In genomic region chr18:54531402-54532065, GRCh38 we compare ENCODE assay signal across 34 cellular contexts. TPM values are rescaled to one million over a fixed set of nuclear protein-coding genes. Genes with fewer than 3 reads are reported as not detected.
DNase-seq lines count a peak whose midpoint lies in the region; ATAC-seq and TF ChIP-seq lines count a peak whose summit lies in the region.
"Had no signal": no experiment of that assay in that cellular context is flagged by ENCODE, and none has a peak within 500 bp of the region (broad histone marks: within the 10 kb centered on the region; RNA-seq: fewer than 3 reads in every experiment).

No MANE protein-coding gene starts in this region.

- H3K9ac ChIP-seq in Karpas-422 (ENCODE audit: low read length): peak overlapping the region; percentile 34
- no peak overlapping the region for H3K9ac ChIP-seq in mesendoderm (ENCODE audit: low read length)

- H4K20me1 ChIP-seq in Karpas-422 (ENCODE audit: insufficient read depth, low read depth, low read length): no peaks in the 10 kb centered on the region

- no peaks in the 10 kb centered on the region for H3K27me3 ChIP-seq in Karpas-422 (ENCODE audit: low read length)
- no peaks in the 10 kb centered on the region for H3K27me3 ChIP-seq in foreskin keratinocyte
- no peaks in the 10 kb centered on the region for H3K27me3 ChIP-seq in mesendoderm (ENCODE audit: insufficient read depth, low read length, poor library complexity)
- H3K27me3 ChIP-seq: Peyer's patch, transverse colon had no signal

- H3K9me2 ChIP-seq in Karpas-422 (replicated peaks; ENCODE audit: insufficient read depth, low read length): no peaks in the 10 kb centered on the region

- H2AFZ ChIP-seq in Karpas-422 (ENCODE audit: low read length): peak overlapping the region; percentile 12; the same call in 1 of the 2 replicates

- H3K9me3 ChIP-seq in Karpas-422 (ENCODE audit: low read length): no peaks in the 10 kb centered on the region; the same call in 1 of the 2 replicates
- H3K9me3 ChIP-seq: Peyer's patch, transverse colon had no signal

- ATAC-seq in foreskin keratinocyte (no peak), HG03139 (IDR thresholded peaks at IDR 0.05; ENCODE audit: unreplicated experiment) (no peak)
- ATAC-seq: naive thymus-derived CD8-positive, alpha-beta T cell had no signal

- H3K4me3 ChIP-seq in Karpas-422 (ENCODE audit: low read length) (peak overlapping the region; percentile 7; the same call in 1 of the 2 replicates), mesendoderm (ENCODE audit: low read length) (no peak overlapping the region)
- H3K4me3 ChIP-seq: left ventricle myocardium inferior, Peyer's patch, skin epidermis, transverse colon had no signal

- H3K36me3 ChIP-seq in Karpas-422 (ENCODE audit: insufficient read depth, low read length) (no peaks in the 10 kb centered on the region), mesendoderm (ENCODE audit: control insufficient read depth, insufficient read depth, low read length) (no peaks in the 10 kb centered on the region)
- H3K36me3 ChIP-seq: left ventricle myocardium inferior, Peyer's patch, transverse colon had no signal

- peak overlapping the region; percentile 76 for H3K27ac ChIP-seq in Karpas-422 (ENCODE audit: low read length)
- no peak overlapping the region for H3K27ac ChIP-seq in foreskin keratinocyte
- no peak overlapping the region for H3K27ac ChIP-seq in mesendoderm (ENCODE audit: low read depth, low read length)
- H3K27ac ChIP-seq: left ventricle myocardium inferior, Peyer's patch, skin epidermis, transverse colon had no signal

- no peaks in the 10 kb centered on the region for H3K79me1 ChIP-seq in mesendoderm (ENCODE audit: low read length)

- H2BK120ac ChIP-seq in mesendoderm (ENCODE audit: low read depth, low read length): no peak overlapping the region

- H3K4ac ChIP-seq in mesendoderm (ENCODE audit: low read depth, low read length): no peak overlapping the region

- H2AK5ac ChIP-seq in mesendoderm (ENCODE audit: low read length): no peak overlapping the region

- no CpG with 5 or more reads among the region's 4 CpGs for WGBS in mesendoderm (ENCODE audit: extremely low coverage, insufficient coverage, low lambda C conversion rate)

- H3K4me1 ChIP-seq in Karpas-422 (ENCODE audit: low read length) (peaks cover 45% of the 10 kb centered on the region), foreskin keratinocyte (no peaks in the 10 kb centered on the region), mesendoderm (ENCODE audit: control insufficient read depth, low read depth, low read length) (peaks cover 10% of the 10 kb centered on the region)
- H3K4me1 ChIP-seq: left ventricle myocardium inferior, Peyer's patch, transverse colon had no signal

- H3K23ac ChIP-seq in mesendoderm (ENCODE audit: low read length): peak overlapping the region; percentile 24

- H4K8ac ChIP-seq in mesendoderm (ENCODE audit: low read depth, low read length): no peak overlapping the region

- peak overlapping the region; percentile 38 for H3K4me2 ChIP-seq in Karpas-422 (ENCODE audit: low read depth, low read length, poor library complexity, severe bottlenecking)
- no peak overlapping the region for H3K4me2 ChIP-seq in mesendoderm (ENCODE audit: low read length)

- H3K79me2 ChIP-seq in Karpas-422 (ENCODE audit: low read length) (no peaks in the 10 kb centered on the region), mesendoderm (ENCODE audit: control insufficient read depth, insufficient read depth, low read length) (no peaks in the 10 kb centered on the region)

- no peak overlapping the region for H3K56ac ChIP-seq in mesendoderm (ENCODE audit: low read length)

- DNase-seq in ELF-1 (ENCODE audit: low read depth, low spot score): peak; percentile 44
- DNase-seq in Karpas-422: no peak
- DNase-seq in foreskin keratinocyte: peak; percentile 7 to 17
- DNase-seq in mesendoderm: peak; percentile 23
- no peak for DNase-seq in putamen (ENCODE audit: low spot score)
- DNase-seq in germinal center (ENCODE audit: low spot score): no peak
- DNase-seq in SHP77 (lab: John Stamatoyannopoulos, UW): no peak
- DNase-seq: activated B cell treated with CpG ODN at 0.5 μM for 24 hours; activated CD4-positive, alpha-beta T cell treated with anti-CD3 and anti-CD28 coated beads, Interleukin-2, amount 50 U/mL, for 48 hours; activated CD8-positive, alpha-beta memory T cell treated with anti-CD3 and anti-CD28 coated beads, Interleukin-2, amount 50 U/mL, for 4 hours; activated naive CD4-positive, alpha-beta T cell treated with anti-CD3 and anti-CD28 coated beads, Interleukin-2, amount 10 ng/mL, durations not matched to agents 7 days and 5 days; amniotic stem cell; COR-L47; DMS79 treated with DMSO at 0.1 percent for 48 hours; effector CD4-positive, alpha-beta T cell; HCEC 1CT; head of caudate nucleus; KBM-7; left ventricle myocardium inferior; naive thymus-derived CD8-positive, alpha-beta T cell; NCI-H1436 treated with DMSO at 0.1 percent for 48 hours; NCI-H2107; NCI-H510A; Peyer's patch; SW 1271; T1000; transverse colon had no signal

- no peak overlapping the region for H4K5ac ChIP-seq in mesendoderm (ENCODE audit: low read length)

- TF ChIP-seq CTCF in foreskin keratinocyte (conservative IDR thresholded peaks at IDR 0.05): no peak

- no peak overlapping the region for H2BK5ac ChIP-seq in mesendoderm (ENCODE audit: low read length)

- no peak overlapping the region for H2BK15ac ChIP-seq in mesendoderm (replicated peaks; ENCODE audit: low read depth)

- H3K18ac ChIP-seq in mesendoderm (ENCODE audit: low read length): no peak overlapping the region

RNA-seq across cellular contexts. Expression of gene DYNAP, which starts 59.5 kb away (rescaled TPM):
- not detected in 2 replicates for total RNA-seq in Karpas-422 (2014; rRNA removed; shearing (Covaris generic); ENCODE audit: low replicate concordance)
- total RNA-seq in foreskin keratinocyte: not detected in 2 replicates
- polyA plus RNA-seq in foreskin keratinocyte: not detected in 2 replicates
- polyA plus RNA-seq in mesendoderm (2013, experiment 1 of 2): 0.24 TPM
- 0.20 TPM for polyA plus RNA-seq in mesendoderm (2013, experiment 2 of 2)
- total RNA-seq: activated B cell treated with CpG ODN at 0.5 μM for 24 hours; activated T-helper 1 cell treated with anti-CD3 and anti-CD28 coated beads, Interleukin-12 subunit alpha, Interleukin-12 subunit beta, Interleukin-2, Interleukin-4 antibody, amounts not matched to agents 30 ng/mL and 10 ng/mL and 1 ng/mL, durations not matched to agents 14 hours and 24 hours and 36 hours; epithelial cell of proximal tubule; left ventricle myocardium inferior; naive thymus-derived CD8-positive, alpha-beta T cell; omental fat pad; Peyer's patch; renal cortical epithelial cell; transverse colon had no signal
- polyA plus RNA-seq: BJ; naive thymus-derived CD8-positive, alpha-beta T cell had no signal

Comparison
In these comparisons a context has a peak if more than half of its experiments do, and no peak if none do; other contexts are left out.
1. DNase-seq: peak in ELF-1 (single experiment), foreskin keratinocyte (2 of 2) and mesendoderm (single experiment); none in Karpas-422 (single experiment), putamen (single experiment), germinal center (single experiment) and SHP77 (0 of 2).